ENCODE assay signal across 6 cellular contexts in the genomic region with DNA sequence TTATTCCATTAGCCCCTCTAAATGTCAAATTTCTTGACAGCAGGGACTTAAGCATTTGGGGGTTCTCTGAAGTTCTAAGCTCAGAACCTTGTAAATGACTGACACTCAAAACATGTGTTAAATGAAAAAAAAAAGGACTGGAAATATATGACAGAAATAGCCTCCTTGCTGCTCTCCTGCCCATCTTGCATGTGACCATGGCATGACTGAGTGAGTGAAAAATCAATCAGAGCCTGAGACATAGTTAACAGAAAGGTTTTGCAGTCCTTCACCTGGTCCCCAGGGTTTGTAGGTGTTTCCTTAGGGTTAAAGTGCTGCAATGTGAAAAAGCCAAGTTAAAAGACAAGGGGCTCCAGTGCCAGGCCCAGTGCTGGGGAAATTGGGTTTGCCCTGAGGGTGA.
"Had no signal": no experiment of that assay in that cellular context is flagged by ENCODE, and none has a peak within 500 bp of the region (broad histone marks: within the 10 kb centered on the region; RNA-seq: fewer than 3 reads in every experiment).

No MANE protein-coding gene starts in this region.

- DNase-seq: IMR-90, KBM-7, KG1 had no signal

- H3K27ac ChIP-seq: HL-60 had no signal

- H3K4me3 ChIP-seq: K562 had no signal

- ATAC-seq: HepG2, K562 had no signal
